In genomic region chr6:107809966-107810365, GRCh38 we compare ENCODE assay signal across 23 cellular contexts. TPM values are rescaled to one million over a fixed set of nuclear protein-coding genes. Genes with fewer than 3 reads are reported as not detected.
"Had no signal": no experiment of that assay in that cellular context is flagged by ENCODE, and none has a peak within 500 bp of the region (broad histone marks: within the 10 kb centered on the region; RNA-seq: fewer than 3 reads in every experiment).

No MANE protein-coding gene starts in this region.

- H3K9me3 Mint-ChIP-seq: activated CD4-positive, alpha-beta T cell treated with anti-CD3 and anti-CD28 coated beads, Interleukin-2, amount 10 ng/mL, durations not matched to agents 24 days and 14 days; activated naive CD8-positive, alpha-beta T cell treated with anti-CD3 and anti-CD28 coated beads, Interleukin-2, amount 50 U/mL, for 24 hours; activated T-helper 2 cell treated with anti-CD3 and anti-CD28 coated beads, Interferon-gamma antibody, Interleukin-2, Interleukin-4, amounts not matched to agents 10 μg/mL and 5 μg/mL and 100 μg/mL, durations not matched to agents 14 hours and 24 hours and 36 hours; central memory CD8-positive, alpha-beta T cell; neural progenitor cell had no signal

- H3K4me3 ChIP-seq: colonic mucosa, heart right ventricle, neural progenitor cell, pancreas, right lobe of liver, SK-N-MC, testis had no signal

- FAIRE-seq: pancreas, small intestine had no signal

- H3K36me3 Mint-ChIP-seq: brain, neural progenitor cell had no signal

- DNase-seq: activated CD4-positive, alpha-beta T cell treated with anti-CD3 and anti-CD28 coated beads, Interleukin-2, amount 10 ng/mL, durations not matched to agents 24 days and 14 days; activated naive CD4-positive, alpha-beta T cell treated with Interleukin-2 at 50 U/mL for 16 hours; activated naive CD8-positive, alpha-beta T cell treated with anti-CD3 and anti-CD28 coated beads, Interleukin-2, amount 50 U/mL, for 24 hours; activated T-cell treated with anti-CD3 and anti-CD28 coated beads for 4 hours; anterior cingulate cortex; colonic mucosa; heart right ventricle; left ventricle myocardium superior; pancreas; right lobe of liver; small intestine; stimulated activated CD4-positive, alpha-beta T cell treated with anti-CD3 and anti-CD28 coated beads, Interleukin-15, amount 100 ng/mL, for 24 hours; stimulated activated CD4-positive, alpha-beta T cell treated with anti-CD3 and anti-CD28 coated beads, Interleukin-2, amount 100 ng/mL, for 48 hours; T1000; testis had no signal

- H3K27me3 Mint-ChIP-seq: activated CD4-positive, alpha-beta T cell treated with anti-CD3 and anti-CD28 coated beads, Interleukin-2, amount 10 ng/mL, durations not matched to agents 24 days and 14 days; activated naive CD8-positive, alpha-beta T cell treated with anti-CD3 and anti-CD28 coated beads, Interleukin-2, amount 50 U/mL, for 24 hours; central memory CD8-positive, alpha-beta T cell had no signal

- H3K4me1 ChIP-seq: colonic mucosa, testis had no signal

- H3K4me3 Mint-ChIP-seq: activated CD4-positive, alpha-beta T cell treated with anti-CD3 and anti-CD28 coated beads, Interleukin-2, amount 10 ng/mL, durations not matched to agents 24 days and 14 days; activated naive CD8-positive, alpha-beta T cell treated with anti-CD3 and anti-CD28 coated beads, Interleukin-2, amount 50 U/mL, for 24 hours; brain; central memory CD8-positive, alpha-beta T cell; neural progenitor cell had no signal

- H3K27ac Mint-ChIP-seq: activated CD4-positive, alpha-beta T cell treated with anti-CD3 and anti-CD28 coated beads, Interleukin-2, amount 10 ng/mL, durations not matched to agents 24 days and 14 days; activated naive CD8-positive, alpha-beta T cell treated with anti-CD3 and anti-CD28 coated beads, Interleukin-2, amount 50 U/mL, for 24 hours; activated T-helper 2 cell treated with anti-CD3 and anti-CD28 coated beads, Interferon-gamma antibody, Interleukin-2, Interleukin-4, amounts not matched to agents 10 μg/mL and 5 μg/mL and 100 μg/mL, durations not matched to agents 14 hours and 24 hours and 36 hours; brain had no signal

- ATAC-seq: activated naive CD8-positive, alpha-beta T cell treated with anti-CD3 and anti-CD28 coated beads, Interleukin-2, amount 50 U/mL, for 24 hours; esophagus mucosa; heart right ventricle; left ventricle myocardium superior; pancreas; right lobe of liver had no signal

- H3K27me3 ChIP-seq: colonic mucosa, neural progenitor cell, pancreas, right lobe of liver, testis had no signal

- H3K27ac ChIP-seq: colonic mucosa, heart right ventricle, neural progenitor cell, pancreas, right lobe of liver, SK-N-MC, testis had no signal

- H3K36me3 ChIP-seq: colonic mucosa, heart right ventricle, neural progenitor cell, pancreas, right lobe of liver had no signal

- H3K9me3 ChIP-seq: colonic mucosa, heart right ventricle, pancreas, right lobe of liver, testis had no signal

RNA-seq across cellular contexts. Expression of gene SCML4, which starts 14.1 kb away (rescaled TPM):
- total RNA-seq: myocyte, pulmonary artery endothelial cell had no signal
